Comparison of ENCODE assay signal across 10 cellular contexts in genomic region chr2:48600204-48600813, GRCh38. TPM values are rescaled to one million over a fixed set of nuclear protein-coding genes. Genes with fewer than 3 reads are reported as not detected.
DNase-seq lines count a peak whose midpoint lies in the region; ATAC-seq, FAIRE-seq and TF ChIP-seq lines count a peak whose summit lies in the region.
"Had no signal": no experiment of that assay in that cellular context is flagged by ENCODE, and none has a peak within 500 bp of the region (broad histone marks: within the 10 kb centered on the region; RNA-seq: fewer than 3 reads in every experiment).

No MANE protein-coding gene starts in this region.

- intact Hi-C loops in lower leg skin (cut with DNase I; ENCODE audit: low total_unique reads): no loop called here

- H3K36me3 ChIP-seq in HEK293 (ENCODE audit: control insufficient read depth in 2 of 2, insufficient read depth in 1 of 2, low read length in 2 of 2) (peaks cover 0 to 6% of the 10 kb centered on the region in 2 experiments; a peak in 1 of 3 replicates), mesenchymal stem cell (ENCODE audit: control insufficient read depth in 1 of 2, insufficient read depth in 2 of 2, low read depth in 1 of 2, low read length in 2 of 2) (no peaks in the 10 kb centered on the region)

- H3K27ac ChIP-seq in HEK293 (ENCODE audit: extremely low read depth, low read depth, low read length) (no peak overlapping the region), mesenchymal stem cell (ENCODE audit: low read length, poor library complexity, severe bottlenecking) (no peak overlapping the region)

- H3K9me3 ChIP-seq in HEK293 (ENCODE audit: control insufficient read depth, insufficient read depth, low read depth, low read length): no peaks in the 10 kb centered on the region
- H3K9me3 ChIP-seq in mesenchymal stem cell (ENCODE audit: control insufficient read depth, low read length): no peaks in the 10 kb centered on the region

- no peak overlapping the region for H3K4ac ChIP-seq in mesenchymal stem cell (ENCODE audit: low read depth in 1 of 2, low read length in 2 of 2)

- DNase-seq in D721Med (ENCODE audit: insufficient read length, low spot score) (no peak), NCI-H69 (lab: John Stamatoyannopoulos, UW) (peak; percentile 19), cerebellar cortex (ENCODE audit: low spot score) (peak; percentile 57), mesenchymal stem cell (peak; percentile 47), lower leg skin (ENCODE audit: low spot score in 2 of 2) (no peak)

- no peak overlapping the region for H4K8ac ChIP-seq in mesenchymal stem cell (ENCODE audit: low read length)

- no peak overlapping the region for H3K14ac ChIP-seq in mesenchymal stem cell (ENCODE audit: low read length in 2 of 2)

- CTCF ChIA-PET in HEK293 (lab: Yijun Ruan, JAX): interaction anchor here (0.6 to 1.6 kb wide), 7 partner anchors 12 to 1803 kb away, joined by 3 to 5 read pairs (median 4); no protein-coding TSS in a partner anchor

- POLR2A ChIA-PET in HEK293 (lab: Yijun Ruan, JAX): no interaction called here

- FAIRE-seq in D721Med (lab: Jason Lieb, UNC): peak; percentile 21

- 10% methylated on average over 3 of the region's 4 CpGs for WGBS in mesenchymal stem cell
- WGBS in lower leg skin, 2 donors: 37 to 42% methylated on average over 4 of the region's 4 CpGs

- no peak overlapping the region for H2AFZ ChIP-seq in mesenchymal stem cell (ENCODE audit: low read depth, low read length)

- TF ChIP-seq POLR2A in lower leg skin (IDR thresholded peaks at IDR 0.05): no peak

- no peaks in the 10 kb centered on the region for H3K79me1 ChIP-seq in mesenchymal stem cell (replicated peaks; ENCODE audit: low read length, poor library complexity, severe bottlenecking)

- ATAC-seq in GM21576 (IDR thresholded peaks at IDR 0.05; ENCODE audit: unreplicated experiment) (no peak), GM19397 (IDR thresholded peaks at IDR 0.05; ENCODE audit: unreplicated experiment) (no peak)
- ATAC-seq: naive thymus-derived CD4-positive, alpha-beta T cell had no signal

- no peak overlapping the region for H2BK5ac ChIP-seq in mesenchymal stem cell (ENCODE audit: low read depth, low read length, poor library complexity, severe bottlenecking)

- H3K27me3 ChIP-seq in mesenchymal stem cell (ENCODE audit: control insufficient read depth in 1 of 2, insufficient read depth in 1 of 2, low read length in 2 of 2): no peaks in the 10 kb centered on the region

- H3K4me3 ChIP-seq in HEK293 (ENCODE audit: low read depth, low read length): no peak overlapping the region
- H3K4me3 ChIP-seq in mesenchymal stem cell (ENCODE audit: insufficient read depth in 1 of 2, low read depth in 1 of 2, low read length in 2 of 2): no peak overlapping the region
- H3K4me3 ChIP-seq in lower leg skin (ENCODE audit: low read depth, poor library complexity, severe bottlenecking): no peak overlapping the region

- no peak overlapping the region for H2AK5ac ChIP-seq in mesenchymal stem cell (ENCODE audit: low read length, severe bottlenecking)

- H3K23ac ChIP-seq in mesenchymal stem cell (ENCODE audit: low read length in 2 of 2): no peak overlapping the region

- no peak overlapping the region for H2BK12ac ChIP-seq in mesenchymal stem cell (ENCODE audit: low read length in 2 of 2)

- H2BK120ac ChIP-seq in mesenchymal stem cell (ENCODE audit: low read depth, low read length): no peak overlapping the region

- no peak overlapping the region for H4K91ac ChIP-seq in mesenchymal stem cell (ENCODE audit: low read length)

- H3K9ac ChIP-seq in mesenchymal stem cell (ENCODE audit: low read length): peak overlapping the region; percentile 78

- peak; percentile 71 for TF ChIP-seq CTCF in D721Med (IDR thresholded peaks at IDR 0.05; ENCODE audit: insufficient read depth, missing control alignments)
- TF ChIP-seq CTCF in HEK293 (tag by site-specific recombination; IDR thresholded peaks at IDR 0.05): peak; percentile 29; the same call in 1 of the 2 replicates
- no peak for TF ChIP-seq CTCF in lower leg skin (IDR thresholded peaks at IDR 0.05)

- no peak overlapping the region for H3K4me2 ChIP-seq in mesenchymal stem cell (ENCODE audit: low read length, poor library complexity, severe bottlenecking)

- no peak overlapping the region for H2BK15ac ChIP-seq in mesenchymal stem cell (ENCODE audit: low read depth, poor library complexity, severe bottlenecking)

- no peak overlapping the region for H3K18ac ChIP-seq in mesenchymal stem cell (ENCODE audit: low read depth in 1 of 2, low read length in 2 of 2)

- H3K4me1 ChIP-seq in HEK293 (ENCODE audit: control insufficient read depth, insufficient read depth, low read length): no peaks in the 10 kb centered on the region
- no peaks in the 10 kb centered on the region for H3K4me1 ChIP-seq in mesenchymal stem cell (ENCODE audit: control insufficient read depth, insufficient read depth, low read depth, low read length)

TF ChIP-seq in HEK293, 187 proteins besides CTCF, POLR2A, EP300 and RAD21:
- TF ChIP-seq KLF17 (tag by site-specific recombination; IDR thresholded peaks at IDR 0.05): no peak
- peak; percentile 40; the same call in 1 of the 2 replicates for TF ChIP-seq ZBTB17 (tag by site-specific recombination; IDR thresholded peaks at IDR 0.05)
- peak; percentile 51 for TF ChIP-seq ZNF654 (tag by site-specific recombination; IDR thresholded peaks at IDR 0.05; ENCODE audit: low read depth)
TF ChIP-seq in HEK293: peak in this region for 2.

RNA-seq across cellular contexts. Expression of gene GTF2A1L, which starts 17.3 kb away (rescaled TPM):
- 0.44 TPM for polyA plus RNA-seq in mesenchymal stem cell (2013, experiment 1 of 2)
- 0.42 TPM for polyA plus RNA-seq in mesenchymal stem cell (2013, experiment 2 of 2)
- total RNA-seq in lower leg skin: under 1 TPM in 1 of 4 donors, not detected in 3; 0.96 TPM
- total RNA-seq: naive thymus-derived CD4-positive, alpha-beta T cell; T-helper 1 cell treated with Interleukin-12 subunit alpha and Interleukin-12 subunit beta and Interleukin-4 antibody, amounts not matched to agents 30 ng/mL and 1 ng/mL, for 36 hours had no signal
- polyA plus RNA-seq: naive thymus-derived CD4-positive, alpha-beta T cell had no signal

Comparison
In these comparisons a context has a peak if more than half of its experiments do, and no peak if none do; other contexts are left out.
1. DNase-seq: peak in NCI-H69 (single experiment), cerebellar cortex (single experiment) and mesenchymal stem cell (single experiment); none in D721Med (single experiment) and lower leg skin (0 of 2).
2. CTCF ChIP-seq: peak in D721Med (single experiment) and HEK293 (single experiment); none in lower leg skin (0 of 3).